1 cellular context compared by ENCODE assay signal in the genomic region with DNA sequence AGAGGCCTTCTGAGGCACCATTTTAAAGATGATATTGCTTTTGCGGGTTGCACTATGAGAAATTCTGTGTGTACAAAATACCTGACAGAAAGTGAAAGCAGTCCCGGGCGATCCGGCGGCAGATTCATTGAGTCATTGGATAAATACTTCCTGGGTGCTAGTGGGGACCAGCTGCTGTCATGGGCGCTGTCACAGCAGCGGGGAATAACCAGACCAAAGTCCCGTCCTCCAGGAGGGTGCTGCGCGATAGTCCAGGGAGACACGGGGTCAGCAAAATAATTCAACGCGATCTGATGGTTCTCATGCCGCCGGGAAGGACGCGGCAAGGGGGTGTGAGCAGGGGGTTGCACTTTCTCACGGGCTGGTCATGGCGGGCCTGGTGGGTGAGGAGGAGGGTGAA.
TF ChIP-seq lines count a peak whose summit lies in the region.

No MANE protein-coding gene starts in this region.

TF ChIP-seq in HepG2, 621 proteins besides CTCF, POLR2A, EP300 and RAD21 (continued from another document and continues in another):
- TF ChIP-seq, protein P1, sequence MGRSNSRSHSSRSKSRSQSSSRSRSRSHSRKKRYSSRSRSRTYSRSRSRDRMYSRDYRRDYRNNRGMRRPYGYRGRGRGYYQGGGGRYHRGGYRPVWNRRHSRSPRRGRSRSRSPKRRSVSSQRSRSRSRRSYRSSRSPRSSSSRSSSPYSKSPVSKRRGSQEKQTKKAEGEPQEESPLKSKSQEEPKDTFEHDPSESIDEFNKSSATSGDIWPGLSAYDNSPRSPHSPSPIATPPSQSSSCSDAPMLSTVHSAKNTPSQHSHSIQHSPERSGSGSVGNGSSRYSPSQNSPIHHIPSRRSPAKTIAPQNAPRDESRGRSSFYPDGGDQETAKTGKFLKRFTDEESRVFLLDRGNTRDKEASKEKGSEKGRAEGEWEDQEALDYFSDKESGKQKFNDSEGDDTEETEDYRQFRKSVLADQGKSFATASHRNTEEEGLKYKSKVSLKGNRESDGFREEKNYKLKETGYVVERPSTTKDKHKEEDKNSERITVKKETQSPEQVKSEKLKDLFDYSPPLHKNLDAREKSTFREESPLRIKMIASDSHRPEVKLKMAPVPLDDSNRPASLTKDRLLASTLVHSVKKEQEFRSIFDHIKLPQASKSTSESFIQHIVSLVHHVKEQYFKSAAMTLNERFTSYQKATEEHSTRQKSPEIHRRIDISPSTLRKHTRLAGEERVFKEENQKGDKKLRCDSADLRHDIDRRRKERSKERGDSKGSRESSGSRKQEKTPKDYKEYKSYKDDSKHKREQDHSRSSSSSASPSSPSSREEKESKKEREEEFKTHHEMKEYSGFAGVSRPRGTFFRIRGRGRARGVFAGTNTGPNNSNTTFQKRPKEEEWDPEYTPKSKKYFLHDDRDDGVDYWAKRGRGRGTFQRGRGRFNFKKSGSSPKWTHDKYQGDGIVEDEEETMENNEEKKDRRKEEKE (IDR thresholded peaks at IDR 0.05) = no peak
- TF ChIP-seq NFATC3 (CRISPR knock-in tag; IDR thresholded peaks at IDR 0.05) = no peak
- no peak for TF ChIP-seq ZNF562 (CRISPR knock-in tag; IDR thresholded peaks at IDR 0.05; ENCODE audit: borderline replicate concordance)
- TF ChIP-seq PPARG (CRISPR knock-in tag; conservative IDR thresholded peaks at IDR 0.05) = no peak
- no peak for TF ChIP-seq NONO (IDR thresholded peaks at IDR 0.05)
- no peak for TF ChIP-seq NONO (CRISPR knock-in tag; conservative IDR thresholded peaks at IDR 0.05)
- TF ChIP-seq ZHX1 (CRISPR knock-in tag; IDR thresholded peaks at IDR 0.05; ENCODE audit: low read depth) = no peak
- TF ChIP-seq, protein P2, sequence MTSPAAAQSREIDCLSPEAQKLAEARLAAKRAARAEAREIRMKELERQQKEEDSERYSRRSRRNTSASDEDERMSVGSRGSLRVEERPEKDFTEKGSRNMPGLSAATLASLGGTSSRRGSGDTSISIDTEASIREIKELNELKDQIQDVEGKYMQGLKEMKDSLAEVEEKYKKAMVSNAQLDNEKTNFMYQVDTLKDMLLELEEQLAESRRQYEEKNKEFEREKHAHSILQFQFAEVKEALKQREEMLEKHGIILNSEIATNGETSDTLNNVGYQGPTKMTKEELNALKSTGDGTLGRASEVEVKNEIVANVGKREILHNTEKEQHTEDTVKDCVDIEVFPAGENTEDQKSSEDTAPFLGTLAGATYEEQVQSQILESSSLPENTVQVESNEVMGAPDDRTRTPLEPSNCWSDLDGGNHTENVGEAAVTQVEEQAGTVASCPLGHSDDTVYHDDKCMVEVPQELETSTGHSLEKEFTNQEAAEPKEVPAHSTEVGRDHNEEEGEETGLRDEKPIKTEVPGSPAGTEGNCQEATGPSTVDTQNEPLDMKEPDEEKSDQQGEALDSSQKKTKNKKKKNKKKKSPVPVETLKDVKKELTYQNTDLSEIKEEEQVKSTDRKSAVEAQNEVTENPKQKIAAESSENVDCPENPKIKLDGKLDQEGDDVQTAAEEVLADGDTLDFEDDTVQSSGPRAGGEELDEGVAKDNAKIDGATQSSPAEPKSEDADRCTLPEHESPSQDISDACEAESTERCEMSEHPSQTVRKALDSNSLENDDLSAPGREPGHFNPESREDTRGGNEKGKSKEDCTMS (CRISPR knock-in tag; conservative IDR thresholded peaks at IDR 0.05) = no peak
- no peak for TF ChIP-seq ZNF160 (CRISPR knock-in tag; IDR thresholded peaks at IDR 0.05)
- no peak; the same call in 1 of the 2 replicates for TF ChIP-seq ZNF441 (CRISPR knock-in tag; IDR thresholded peaks at IDR 0.05; ENCODE audit: borderline replicate concordance)
- TF ChIP-seq NPAS2 (CRISPR knock-in tag; IDR thresholded peaks at IDR 0.05; ENCODE audit: borderline replicate concordance) = no peak
- 0 out of 2 replicates have a peak, but pooled peaks have one; percentile 25 for TF ChIP-seq ZNF263 (CRISPR knock-in tag; IDR thresholded peaks at IDR 0.05)
- TF ChIP-seq, protein P3, sequence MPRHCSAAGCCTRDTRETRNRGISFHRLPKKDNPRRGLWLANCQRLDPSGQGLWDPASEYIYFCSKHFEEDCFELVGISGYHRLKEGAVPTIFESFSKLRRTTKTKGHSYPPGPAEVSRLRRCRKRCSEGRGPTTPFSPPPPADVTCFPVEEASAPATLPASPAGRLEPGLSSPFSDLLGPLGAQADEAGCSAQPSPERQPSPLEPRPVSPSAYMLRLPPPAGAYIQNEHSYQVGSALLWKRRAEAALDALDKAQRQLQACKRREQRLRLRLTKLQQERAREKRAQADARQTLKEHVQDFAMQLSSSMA (CRISPR knock-in tag; IDR thresholded peaks at IDR 0.05) = no peak
- TF ChIP-seq ZNF230 (CRISPR knock-in tag; IDR thresholded peaks at IDR 0.05) = no peak
- TF ChIP-seq, protein P4, sequence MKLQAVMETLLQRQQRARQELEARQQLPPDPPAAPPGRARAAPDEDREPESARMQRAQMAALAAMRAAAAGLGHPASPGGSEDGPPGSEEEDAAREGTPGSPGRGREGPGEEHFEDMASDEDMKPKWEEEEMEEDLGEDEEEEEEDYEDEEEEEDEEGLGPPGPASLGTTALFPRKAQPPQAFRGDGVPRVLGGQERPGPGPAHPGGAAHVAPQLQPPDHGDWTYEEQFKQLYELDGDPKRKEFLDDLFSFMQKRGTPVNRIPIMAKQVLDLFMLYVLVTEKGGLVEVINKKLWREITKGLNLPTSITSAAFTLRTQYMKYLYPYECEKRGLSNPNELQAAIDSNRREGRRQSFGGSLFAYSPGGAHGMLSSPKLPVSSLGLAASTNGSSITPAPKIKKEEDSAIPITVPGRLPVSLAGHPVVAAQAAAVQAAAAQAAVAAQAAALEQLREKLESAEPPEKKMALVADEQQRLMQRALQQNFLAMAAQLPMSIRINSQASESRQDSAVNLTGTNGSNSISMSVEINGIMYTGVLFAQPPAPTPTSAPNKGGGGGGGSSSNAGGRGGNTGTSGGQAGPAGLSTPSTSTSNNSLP (IDR thresholded peaks at IDR 0.05; ENCODE audit: low read depth, low read length) = peak; percentile 71; the same call in 1 of the 2 replicates
- no peak for TF ChIP-seq ZNF333 (CRISPR knock-in tag; IDR thresholded peaks at IDR 0.05; ENCODE audit: borderline replicate concordance)
- TF ChIP-seq ZNF891 (CRISPR knock-in tag; IDR thresholded peaks at IDR 0.05) = no peak
- TF ChIP-seq ZNF543 (CRISPR knock-in tag; IDR thresholded peaks at IDR 0.05) = no peak
- TF ChIP-seq ZSCAN21 (CRISPR knock-in tag; IDR thresholded peaks at IDR 0.05; ENCODE audit: borderline replicate concordance) = no peak
- TF ChIP-seq PRDM10 (CRISPR knock-in tag; IDR thresholded peaks at IDR 0.05; ENCODE audit: low read depth) = no peak
- TF ChIP-seq SMARCE1 (IDR thresholded peaks at IDR 0.05; ENCODE audit: borderline replicate concordance) = no peak
- no peak for TF ChIP-seq ZMYM4 (CRISPR knock-in tag; IDR thresholded peaks at IDR 0.05)
- TF ChIP-seq, protein P5, sequence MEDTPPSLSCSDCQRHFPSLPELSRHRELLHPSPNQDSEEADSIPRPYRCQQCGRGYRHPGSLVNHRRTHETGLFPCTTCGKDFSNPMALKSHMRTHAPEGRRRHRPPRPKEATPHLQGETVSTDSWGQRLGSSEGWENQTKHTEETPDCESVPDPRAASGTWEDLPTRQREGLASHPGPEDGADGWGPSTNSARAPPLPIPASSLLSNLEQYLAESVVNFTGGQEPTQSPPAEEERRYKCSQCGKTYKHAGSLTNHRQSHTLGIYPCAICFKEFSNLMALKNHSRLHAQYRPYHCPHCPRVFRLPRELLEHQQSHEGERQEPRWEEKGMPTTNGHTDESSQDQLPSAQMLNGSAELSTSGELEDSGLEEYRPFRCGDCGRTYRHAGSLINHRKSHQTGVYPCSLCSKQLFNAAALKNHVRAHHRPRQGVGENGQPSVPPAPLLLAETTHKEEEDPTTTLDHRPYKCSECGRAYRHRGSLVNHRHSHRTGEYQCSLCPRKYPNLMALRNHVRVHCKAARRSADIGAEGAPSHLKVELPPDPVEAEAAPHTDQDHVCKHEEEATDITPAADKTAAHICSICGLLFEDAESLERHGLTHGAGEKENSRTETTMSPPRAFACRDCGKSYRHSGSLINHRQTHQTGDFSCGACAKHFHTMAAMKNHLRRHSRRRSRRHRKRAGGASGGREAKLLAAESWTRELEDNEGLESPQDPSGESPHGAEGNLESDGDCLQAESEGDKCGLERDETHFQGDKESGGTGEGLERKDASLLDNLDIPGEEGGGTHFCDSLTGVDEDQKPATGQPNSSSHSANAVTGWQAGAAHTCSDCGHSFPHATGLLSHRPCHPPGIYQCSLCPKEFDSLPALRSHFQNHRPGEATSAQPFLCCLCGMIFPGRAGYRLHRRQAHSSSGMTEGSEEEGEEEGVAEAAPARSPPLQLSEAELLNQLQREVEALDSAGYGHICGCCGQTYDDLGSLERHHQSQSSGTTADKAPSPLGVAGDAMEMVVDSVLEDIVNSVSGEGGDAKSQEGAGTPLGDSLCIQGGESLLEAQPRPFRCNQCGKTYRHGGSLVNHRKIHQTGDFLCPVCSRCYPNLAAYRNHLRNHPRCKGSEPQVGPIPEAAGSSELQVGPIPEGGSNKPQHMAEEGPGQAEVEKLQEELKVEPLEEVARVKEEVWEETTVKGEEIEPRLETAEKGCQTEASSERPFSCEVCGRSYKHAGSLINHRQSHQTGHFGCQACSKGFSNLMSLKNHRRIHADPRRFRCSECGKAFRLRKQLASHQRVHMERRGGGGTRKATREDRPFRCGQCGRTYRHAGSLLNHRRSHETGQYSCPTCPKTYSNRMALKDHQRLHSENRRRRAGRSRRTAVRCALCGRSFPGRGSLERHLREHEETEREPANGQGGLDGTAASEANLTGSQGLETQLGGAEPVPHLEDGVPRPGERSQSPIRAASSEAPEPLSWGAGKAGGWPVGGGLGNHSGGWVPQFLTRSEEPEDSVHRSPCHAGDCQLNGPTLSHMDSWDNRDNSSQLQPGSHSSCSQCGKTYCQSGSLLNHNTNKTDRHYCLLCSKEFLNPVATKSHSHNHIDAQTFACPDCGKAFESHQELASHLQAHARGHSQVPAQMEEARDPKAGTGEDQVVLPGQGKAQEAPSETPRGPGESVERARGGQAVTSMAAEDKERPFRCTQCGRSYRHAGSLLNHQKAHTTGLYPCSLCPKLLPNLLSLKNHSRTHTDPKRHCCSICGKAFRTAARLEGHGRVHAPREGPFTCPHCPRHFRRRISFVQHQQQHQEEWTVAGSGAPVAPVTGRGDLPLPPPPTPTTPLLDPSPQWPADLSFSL (CRISPR knock-in tag; IDR thresholded peaks at IDR 0.05) = no peak
- no peak for TF ChIP-seq SNAPC5 (CRISPR knock-in tag; IDR thresholded peaks at IDR 0.05; ENCODE audit: borderline replicate concordance)
- TF ChIP-seq ETV5 (CRISPR knock-in tag; IDR thresholded peaks at IDR 0.05; ENCODE audit: borderline replicate concordance) = peak; percentile 63; the same call in 1 of the 2 replicates
- TF ChIP-seq DMTF1 (CRISPR knock-in tag; IDR thresholded peaks at IDR 0.05) = no peak
- no peak for TF ChIP-seq MED1 (CRISPR knock-in tag; IDR thresholded peaks at IDR 0.05)
- TF ChIP-seq NFE2L2 (IDR thresholded peaks at IDR 0.05; ENCODE audit: low read length) = no peak
